ENCODE assay signal across 1 cellular context in genomic region chr16:29775742-29776408, GRCh38.
TF ChIP-seq lines count a peak whose summit lies in the region.

No MANE protein-coding gene starts in this region.

TF ChIP-seq in K562, 482 proteins besides CTCF, POLR2A, EP300 and RAD21 (continued from another document and continues in another):
- TF ChIP-seq, protein P1, sequence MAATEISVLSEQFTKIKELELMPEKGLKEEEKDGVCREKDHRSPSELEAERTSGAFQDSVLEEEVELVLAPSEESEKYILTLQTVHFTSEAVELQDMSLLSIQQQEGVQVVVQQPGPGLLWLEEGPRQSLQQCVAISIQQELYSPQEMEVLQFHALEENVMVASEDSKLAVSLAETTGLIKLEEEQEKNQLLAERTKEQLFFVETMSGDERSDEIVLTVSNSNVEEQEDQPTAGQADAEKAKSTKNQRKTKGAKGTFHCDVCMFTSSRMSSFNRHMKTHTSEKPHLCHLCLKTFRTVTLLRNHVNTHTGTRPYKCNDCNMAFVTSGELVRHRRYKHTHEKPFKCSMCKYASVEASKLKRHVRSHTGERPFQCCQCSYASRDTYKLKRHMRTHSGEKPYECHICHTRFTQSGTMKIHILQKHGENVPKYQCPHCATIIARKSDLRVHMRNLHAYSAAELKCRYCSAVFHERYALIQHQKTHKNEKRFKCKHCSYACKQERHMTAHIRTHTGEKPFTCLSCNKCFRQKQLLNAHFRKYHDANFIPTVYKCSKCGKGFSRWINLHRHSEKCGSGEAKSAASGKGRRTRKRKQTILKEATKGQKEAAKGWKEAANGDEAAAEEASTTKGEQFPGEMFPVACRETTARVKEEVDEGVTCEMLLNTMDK (IDR thresholded peaks at IDR 0.05; ENCODE audit: borderline replicate concordance, insufficient read depth, low read depth, low read length, poor library complexity, severe bottlenecking) = no peak
- TF ChIP-seq HDGF (IDR thresholded peaks at IDR 0.05) (no peak), MCM7 (IDR thresholded peaks at IDR 0.05) (no peak), NFYB (IDR thresholded peaks at IDR 0.05; ENCODE audit: extremely low read depth, insufficient read length) (no peak), RBM15 (IDR thresholded peaks at IDR 0.05; ENCODE audit: insufficient read depth, low read length) (no peak), SOX6 (IDR thresholded peaks at IDR 0.05) (no peak), ERF (CRISPR knock-in tag; IDR thresholded peaks at IDR 0.05) (no peak), MTA1 (IDR thresholded peaks at IDR 0.05; ENCODE audit: borderline replicate concordance) (no peak), COPS2 (conservative IDR thresholded peaks at IDR 0.05) (no peak), FOSL1 (tag; conservative IDR thresholded peaks at IDR 0.05) (peak; percentile 88), PKNOX1 (IDR thresholded peaks at IDR 0.05) (no peak), ARID1B (IDR thresholded peaks at IDR 0.05) (peak; percentile 64), KDM2B (CRISPR knock-in tag; IDR thresholded peaks at IDR 0.05) (no peak), HMG20B (CRISPR knock-in tag; IDR thresholded peaks at IDR 0.05) (no peak), BCLAF1 (IDR thresholded peaks at IDR 0.05; ENCODE audit: borderline replicate concordance in 1 of 2, control insufficient read depth in 1 of 2, low read depth in 2 of 2, low read length in 1 of 2) (no peak), CHAMP1 (IDR thresholded peaks at IDR 0.05) (no peak), ZNF431 (CRISPR knock-in tag; IDR thresholded peaks at IDR 0.05) (no peak), C11orf30 (IDR thresholded peaks at IDR 0.05; ENCODE audit: low read depth) (peak; percentile 21; the same call in 1 of the 2 replicates), ZHX1 (conservative IDR thresholded peaks at IDR 0.05; ENCODE audit: low read length) (no peak), SPI1 (IDR thresholded peaks at IDR 0.05; ENCODE audit: borderline replicate concordance, low read depth, low read length) (no peak), HLTF (IDR thresholded peaks at IDR 0.05) (no peak), GTF2F1 (IDR thresholded peaks at IDR 0.05; ENCODE audit: low read depth, low read length) (no peak), CC2D1A (IDR thresholded peaks at IDR 0.05) (no peak), HBP1 (CRISPR knock-in tag; IDR thresholded peaks at IDR 0.05) (no peak), NCOA4 (IDR thresholded peaks at IDR 0.05; ENCODE audit: partially characterized antibody) (no peak), PML (IDR thresholded peaks at IDR 0.05; ENCODE audit: low read length) (no peak), MTA3 (IDR thresholded peaks at IDR 0.05; ENCODE audit: borderline replicate concordance) (no peak), MNT (conservative IDR thresholded peaks at IDR 0.05) (no peak), E4F1 (CRISPR knock-in tag; IDR thresholded peaks at IDR 0.05; ENCODE audit: borderline replicate concordance) (no peak)
- TF ChIP-seq, protein P2, sequence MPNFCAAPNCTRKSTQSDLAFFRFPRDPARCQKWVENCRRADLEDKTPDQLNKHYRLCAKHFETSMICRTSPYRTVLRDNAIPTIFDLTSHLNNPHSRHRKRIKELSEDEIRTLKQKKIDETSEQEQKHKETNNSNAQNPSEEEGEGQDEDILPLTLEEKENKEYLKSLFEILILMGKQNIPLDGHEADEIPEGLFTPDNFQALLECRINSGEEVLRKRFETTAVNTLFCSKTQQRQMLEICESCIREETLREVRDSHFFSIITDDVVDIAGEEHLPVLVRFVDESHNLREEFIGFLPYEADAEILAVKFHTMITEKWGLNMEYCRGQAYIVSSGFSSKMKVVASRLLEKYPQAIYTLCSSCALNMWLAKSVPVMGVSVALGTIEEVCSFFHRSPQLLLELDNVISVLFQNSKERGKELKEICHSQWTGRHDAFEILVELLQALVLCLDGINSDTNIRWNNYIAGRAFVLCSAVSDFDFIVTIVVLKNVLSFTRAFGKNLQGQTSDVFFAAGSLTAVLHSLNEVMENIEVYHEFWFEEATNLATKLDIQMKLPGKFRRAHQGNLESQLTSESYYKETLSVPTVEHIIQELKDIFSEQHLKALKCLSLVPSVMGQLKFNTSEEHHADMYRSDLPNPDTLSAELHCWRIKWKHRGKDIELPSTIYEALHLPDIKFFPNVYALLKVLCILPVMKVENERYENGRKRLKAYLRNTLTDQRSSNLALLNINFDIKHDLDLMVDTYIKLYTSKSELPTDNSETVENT (CRISPR knock-in tag; IDR thresholded peaks at IDR 0.05) = no peak
- TF ChIP-seq, protein P3, sequence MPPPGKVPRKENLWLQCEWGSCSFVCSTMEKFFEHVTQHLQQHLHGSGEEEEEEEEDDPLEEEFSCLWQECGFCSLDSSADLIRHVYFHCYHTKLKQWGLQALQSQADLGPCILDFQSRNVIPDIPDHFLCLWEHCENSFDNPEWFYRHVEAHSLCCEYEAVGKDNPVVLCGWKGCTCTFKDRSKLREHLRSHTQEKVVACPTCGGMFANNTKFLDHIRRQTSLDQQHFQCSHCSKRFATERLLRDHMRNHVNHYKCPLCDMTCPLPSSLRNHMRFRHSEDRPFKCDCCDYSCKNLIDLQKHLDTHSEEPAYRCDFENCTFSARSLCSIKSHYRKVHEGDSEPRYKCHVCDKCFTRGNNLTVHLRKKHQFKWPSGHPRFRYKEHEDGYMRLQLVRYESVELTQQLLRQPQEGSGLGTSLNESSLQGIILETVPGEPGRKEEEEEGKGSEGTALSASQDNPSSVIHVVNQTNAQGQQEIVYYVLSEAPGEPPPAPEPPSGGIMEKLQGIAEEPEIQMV (tag; conservative IDR thresholded peaks at IDR 0.05; ENCODE audit: low read depth) = no peak
- TF ChIP-seq, protein P4, sequence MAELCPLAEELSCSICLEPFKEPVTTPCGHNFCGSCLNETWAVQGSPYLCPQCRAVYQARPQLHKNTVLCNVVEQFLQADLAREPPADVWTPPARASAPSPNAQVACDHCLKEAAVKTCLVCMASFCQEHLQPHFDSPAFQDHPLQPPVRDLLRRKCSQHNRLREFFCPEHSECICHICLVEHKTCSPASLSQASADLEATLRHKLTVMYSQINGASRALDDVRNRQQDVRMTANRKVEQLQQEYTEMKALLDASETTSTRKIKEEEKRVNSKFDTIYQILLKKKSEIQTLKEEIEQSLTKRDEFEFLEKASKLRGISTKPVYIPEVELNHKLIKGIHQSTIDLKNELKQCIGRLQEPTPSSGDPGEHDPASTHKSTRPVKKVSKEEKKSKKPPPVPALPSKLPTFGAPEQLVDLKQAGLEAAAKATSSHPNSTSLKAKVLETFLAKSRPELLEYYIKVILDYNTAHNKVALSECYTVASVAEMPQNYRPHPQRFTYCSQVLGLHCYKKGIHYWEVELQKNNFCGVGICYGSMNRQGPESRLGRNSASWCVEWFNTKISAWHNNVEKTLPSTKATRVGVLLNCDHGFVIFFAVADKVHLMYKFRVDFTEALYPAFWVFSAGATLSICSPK (IDR thresholded peaks at IDR 0.05; ENCODE audit: borderline replicate concordance) = no peak
